Comparison of ENCODE assay signal across 1 cellular context in genomic region chr11:128448487-128448886, GRCh38.
TF ChIP-seq lines count a peak whose summit lies in the region.

No MANE protein-coding gene starts in this region.

TF ChIP-seq in HepG2, 621 proteins besides CTCF, POLR2A, EP300 and RAD21 (continued from another document):
- TF ChIP-seq ZGPAT (CRISPR knock-in tag; IDR thresholded peaks at IDR 0.05) (peak; percentile 54; the same call in 1 of the 2 replicates), SMAD3 (CRISPR knock-in tag; IDR thresholded peaks at IDR 0.05) (0 out of 2 replicates have a peak, but pooled peaks have one; percentile 29), ZNF12 (CRISPR knock-in tag; IDR thresholded peaks at IDR 0.05) (peak; percentile 66; the same call in 1 of the 2 replicates), ARID3A (IDR thresholded peaks at IDR 0.05; ENCODE audit: low read depth, low read length) (peak; percentile 39; the same call in 1 of the 2 replicates), ZNF510 (CRISPR knock-in tag; IDR thresholded peaks at IDR 0.05; ENCODE audit: low read depth) (no peak), ZNF362 (CRISPR knock-in tag; IDR thresholded peaks at IDR 0.05; ENCODE audit: borderline replicate concordance) (peak; percentile 59; the same call in 1 of the 2 replicates), ZBTB21 (CRISPR knock-in tag; IDR thresholded peaks at IDR 0.05) (no peak), NR2F1 (CRISPR knock-in tag; IDR thresholded peaks at IDR 0.05) (0 out of 4 replicates have a peak, but pooled peaks of 1 of the 2 experiments have one; percentile 19), ZNF18 (CRISPR knock-in tag; IDR thresholded peaks at IDR 0.05; ENCODE audit: insufficient replicate concordance) (no peak), EED (CRISPR knock-in tag; IDR thresholded peaks at IDR 0.05) (no peak), CREB3 (CRISPR knock-in tag; IDR thresholded peaks at IDR 0.05) (no peak), ZNF589 (CRISPR knock-in tag; conservative IDR thresholded peaks at IDR 0.05) (no peak), SALL1 (CRISPR knock-in tag; IDR thresholded peaks at IDR 0.05) (peak; percentile 43; the same call in 1 of the 2 replicates), ZNF329 (CRISPR knock-in tag; IDR thresholded peaks at IDR 0.05; ENCODE audit: low read depth) (no peak), ZNF713 (CRISPR knock-in tag; IDR thresholded peaks at IDR 0.05) (no peak), ZNF317 (CRISPR knock-in tag; IDR thresholded peaks at IDR 0.05) (0 out of 2 replicates have a peak, but pooled peaks have one; percentile 44), ZNF331 (CRISPR knock-in tag; IDR thresholded peaks at IDR 0.05) (peak; percentile 45; the same call in 1 of the 2 replicates), CCDC6 (CRISPR knock-in tag; IDR thresholded peaks at IDR 0.05) (no peak), HNRNPH1 (optimal IDR thresholded peaks at IDR 0.05; ENCODE audit: low read depth, low read length) (no peak), BCL3 (CRISPR knock-in tag; IDR thresholded peaks at IDR 0.05) (peak; percentile 47; the same call in 1 of the 2 replicates), PAXIP1 (CRISPR knock-in tag; conservative IDR thresholded peaks at IDR 0.05) (peak; percentile 61), ELF3 (CRISPR knock-in tag; IDR thresholded peaks at IDR 0.05) (peak; percentile 66), SYNCRIP (IDR thresholded peaks at IDR 0.05; ENCODE audit: insufficient read depth, low read depth, low read length) (no peak), KAT7 (CRISPR knock-in tag; IDR thresholded peaks at IDR 0.05; ENCODE audit: borderline replicate concordance) (no peak), ZNF512 (CRISPR knock-in tag; IDR thresholded peaks at IDR 0.05) (peak; percentile 21; the same call in 1 of the 2 replicates)
TF ChIP-seq in HepG2: peak in this region for 71.
